11 cellular contexts compared by ENCODE assay signal in genomic region chr9:84701801-84702200, GRCh38. TPM values are rescaled to one million over a fixed set of nuclear protein-coding genes. Genes with fewer than 3 reads are reported as not detected.
DNase-seq lines count a peak whose midpoint lies in the region; ATAC-seq and TF ChIP-seq lines count a peak whose summit lies in the region.
"Had no signal": no experiment of that assay in that cellular context is flagged by ENCODE, and none has a peak within 500 bp of the region (broad histone marks: within the 10 kb centered on the region; RNA-seq: fewer than 3 reads in every experiment).

No MANE protein-coding gene starts in this region.

- H3K4me1 ChIP-seq in ascending aorta, result no peaks in the 10 kb centered on the region
- H3K4me1 ChIP-seq in spleen, result peaks cover 0 to 7% (median 0%) of the 10 kb centered on the region in 6 donors

- no peak overlapping the region for H3K4me3 ChIP-seq in ascending aorta
- no peak overlapping the region for H3K4me3 ChIP-seq in spleen

- TF ChIP-seq POLR2A in spleen (IDR thresholded peaks at IDR 0.05), result no peak

- H3K9me3 ChIP-seq in ascending aorta, result no peaks in the 10 kb centered on the region
- H3K9me3 ChIP-seq in spleen, result no peaks in the 10 kb centered on the region

- WGBS in spleen, 5 donors, result 83 to 89% (median 85%) methylated on average over 6 of the region's 6 CpGs

- no peaks in the 10 kb centered on the region for H3K36me3 ChIP-seq in ascending aorta
- no peaks in the 10 kb centered on the region for H3K36me3 ChIP-seq in spleen

- no peaks in the 10 kb centered on the region for H3K27me3 ChIP-seq in ascending aorta
- H3K27me3 ChIP-seq in spleen (replicated peaks in 1 of 7), result no peaks in the 10 kb centered on the region

- no peak for TF ChIP-seq CTCF in ascending aorta (IDR thresholded peaks at IDR 0.05)
- no peak for TF ChIP-seq CTCF in spleen (IDR thresholded peaks at IDR 0.05 in 8 of 11, conservative IDR thresholded peaks at IDR 0.05 in 3 of 11)

- ATAC-seq in GM18519 (IDR thresholded peaks at IDR 0.05; ENCODE audit: low FRiP score, unreplicated experiment), result peak; percentile 83
- peak; percentile 89 for ATAC-seq in GM21515 (IDR thresholded peaks at IDR 0.05; ENCODE audit: unreplicated experiment)
- ATAC-seq in HG03097 (IDR thresholded peaks at IDR 0.05; ENCODE audit: low FRiP score, unreplicated experiment), result peak; percentile 86

- intact Hi-C loops in ascending aorta (cut with DNase I), result no loop called here
- intact Hi-C loops in spleen (cut with DNase I; ENCODE audit: low total_unique reads), result no loop called here

- H3K27ac ChIP-seq in cingulate gyrus (ENCODE audit: low read depth, low read length) (peak overlapping the region; percentile 73), ascending aorta (no peak overlapping the region), spleen (no peak overlapping the region)

- DNase-seq in SKM-1 treated with dmso at 0.1 percent for 144 hours (lab: John Stamatoyannopoulos, UW; ENCODE audit: unreplicated experiment) (no peak), ascending aorta (ENCODE audit: low spot score in 2 of 2) (no peak), spleen (no peak), T-helper 9 cell (no peak)
- DNase-seq: naive B cell, trophoblast cell had no signal

RNA-seq across cellular contexts. Expression of gene NTRK2, which starts 32.3 kb away (rescaled TPM):
- total RNA-seq in ascending aorta, result 23.8 TPM
- total RNA-seq in spleen, result 10 to 100 TPM in 5 of 7 donors, 1 to 10 TPM in 2; 4.2 to 22.7 (median 11.5) TPM
- 1 to 10 TPM in 1 of 3 donors, under 1 TPM in 2; 0.63 to 1.3 (median 0.70) TPM for polyA plus RNA-seq in spleen
- total RNA-seq: dermis microvascular lymphatic vessel endothelial cell had no signal
